In the genomic region with DNA sequence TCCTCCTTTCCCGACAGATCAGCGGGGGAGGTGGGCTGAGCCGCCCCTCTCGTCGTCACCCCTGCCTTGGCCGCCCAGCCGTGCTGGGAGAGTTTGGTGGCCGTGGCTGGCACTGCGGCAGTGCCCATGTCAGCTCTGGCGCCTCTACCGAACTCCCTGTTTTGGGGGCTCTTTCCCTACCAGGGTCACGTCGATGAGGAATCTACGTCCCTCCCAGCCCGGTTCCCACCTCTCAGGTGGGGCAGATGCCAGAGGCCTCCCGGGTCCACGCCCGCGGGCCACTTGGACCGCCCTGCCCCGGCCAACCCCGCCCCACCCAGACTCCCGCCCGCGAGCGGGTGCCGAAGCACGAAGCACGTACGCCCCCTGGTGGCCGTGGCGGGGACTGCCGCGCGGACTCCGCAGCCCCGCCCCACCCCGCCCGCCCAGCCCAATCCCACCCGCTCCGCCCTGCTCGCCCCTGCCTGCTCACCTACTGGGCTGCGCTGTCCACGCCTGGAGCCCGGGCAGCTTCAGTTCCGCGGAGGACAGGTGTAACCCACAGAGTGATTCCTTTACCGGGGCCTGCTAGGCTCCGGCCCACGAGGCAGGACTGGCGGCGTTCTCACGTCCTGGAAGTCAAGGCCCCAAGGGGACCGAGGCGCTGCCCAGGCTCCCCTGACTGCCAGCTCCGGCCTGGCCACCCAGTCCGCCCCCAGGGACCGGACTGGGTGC, we compare ENCODE assay signal across 8 cellular contexts.
DNase-seq lines count a peak whose midpoint lies in the region; ATAC-seq lines count a peak whose summit lies in the region.

No MANE protein-coding gene starts in this region.

- H3K4me1 ChIP-seq in BLaER1 treated with 17β-estradiol and CSF1 and Interleukin-3, amounts not matched to agents 10 nM and 100 nM, result peaks cover 15 to 34% (median 28%) of the 10 kb centered on the region in 10 experiments
- no peaks in the 10 kb centered on the region for H3K4me1 ChIP-seq in endocrine pancreas (ENCODE audit: control insufficient read depth, insufficient read depth, low read length)

- H3K4me3 ChIP-seq in BLaER1 treated with 17β-estradiol and CSF1 and Interleukin-3, amounts not matched to agents 10 nM and 100 nM, result peak overlapping the region; percentile 61 to 82 (median 72)
- peak overlapping the region; percentile 19 for H3K4me3 ChIP-seq in endocrine pancreas (ENCODE audit: control insufficient read depth, insufficient read depth, low read length)

- no peaks in the 10 kb centered on the region for H3K36me3 ChIP-seq in BLaER1 treated with 17β-estradiol and CSF1 and Interleukin-3, amounts not matched to agents 10 nM and 100 nM
- H3K36me3 ChIP-seq in endocrine pancreas (ENCODE audit: control insufficient read depth, insufficient read depth, low read length), result no peaks in the 10 kb centered on the region

- H3K4me2 ChIP-seq in BLaER1 treated with 17β-estradiol and CSF1 and Interleukin-3, amounts not matched to agents 10 nM and 100 nM, result peak overlapping the region; percentile 87 to 100 (median 98)

- peak overlapping the region in 10 of 11 experiments; percentile 31 to 80 (median 74); a peak in 18 of 22 replicates for H3K27ac ChIP-seq in BLaER1 treated with 17β-estradiol and CSF1 and Interleukin-3, amounts not matched to agents 10 nM and 100 nM

- peak overlapping the region; percentile 69 to 81 (median 78) for H3K9ac ChIP-seq in BLaER1 treated with 17β-estradiol and CSF1 and Interleukin-3, amounts not matched to agents 10 nM and 100 nM
- H3K9ac ChIP-seq in endocrine pancreas (ENCODE audit: control insufficient read depth, insufficient read depth, low read length), result peak overlapping the region; percentile 63

- DNase-seq in GM19238 (ENCODE audit: insufficient read length, low spot score) (peak; percentile 56), NCI-H82 treated with DMSO at 0.1 percent for 48 hours (lab: John Stamatoyannopoulos, UW; ENCODE audit: unreplicated experiment) (peak; percentile 40), mesenteric fat pad (ENCODE audit: low spot score) (peak; percentile 97)
- peak; percentile 71 to 99 (median 96) for DNase-seq in activated CD8-positive, alpha-beta memory T cell treated with anti-CD3 and anti-CD28 coated beads for 48 hours (ENCODE audit: low read depth in 2 of 3, low spot score in 2 of 3)
- peak; percentile 83 for DNase-seq in stimulated activated CD8-positive, alpha-beta memory T cell treated with anti-CD3 and anti-CD28 coated beads, Interleukin-15, amount 100 ng/mL, for 1 hour (ENCODE audit: low read depth)

- no peaks in the 10 kb centered on the region for H3K9me3 ChIP-seq in BLaER1 treated with 17β-estradiol and CSF1 and Interleukin-3, amounts not matched to agents 10 nM and 100 nM (replicated peaks in 1 of 11)
- H3K9me3 ChIP-seq in endocrine pancreas (ENCODE audit: control insufficient read depth, low read length), result no peaks in the 10 kb centered on the region

- H3K27me3 ChIP-seq in BLaER1 treated with 17β-estradiol and CSF1 and Interleukin-3, amounts not matched to agents 10 nM and 100 nM, result peaks cover 0 to 10% (median 0%) of the 10 kb centered on the region in 11 experiments; a peak in 4 of 22 replicates
- H3K27me3 ChIP-seq in endocrine pancreas (ENCODE audit: control insufficient read depth, insufficient read depth, low read length), result no peaks in the 10 kb centered on the region

- peaks cover 0 to 7% (median 4%) of the 10 kb centered on the region in 11 experiments; a peak in 6 of 22 replicates for H4K20me1 ChIP-seq in BLaER1 treated with 17β-estradiol and CSF1 and Interleukin-3, amounts not matched to agents 10 nM and 100 nM

- peak; percentile 70 for ATAC-seq in HG03432 (IDR thresholded peaks at IDR 0.05; ENCODE audit: unreplicated experiment)

Comparison
In these comparisons a context has a peak if more than half of its experiments do, and no peak if none do; other contexts are left out.
1. Peak in every context shown above with its lines: DNase-seq, ATAC-seq, H3K4me3 ChIP-seq and H3K27ac ChIP-seq.
2. DNase-seq: peak in every context shown above with its lines; median percentile 97 in mesenteric fat pad; 96 in activated CD8-positive, alpha-beta memory T cell treated with anti-CD3 and anti-CD28 coated beads for 48 hours; 83 in stimulated activated CD8-positive, alpha-beta memory T cell treated with anti-CD3 and anti-CD28 coated beads, Interleukin-15, amount 100 ng/mL, for 1 hour; 56 in GM19238; 40 in NCI-H82 treated with DMSO at 0.1 percent for 48 hours.